1 cellular context compared by ENCODE assay signal in the genomic region with DNA sequence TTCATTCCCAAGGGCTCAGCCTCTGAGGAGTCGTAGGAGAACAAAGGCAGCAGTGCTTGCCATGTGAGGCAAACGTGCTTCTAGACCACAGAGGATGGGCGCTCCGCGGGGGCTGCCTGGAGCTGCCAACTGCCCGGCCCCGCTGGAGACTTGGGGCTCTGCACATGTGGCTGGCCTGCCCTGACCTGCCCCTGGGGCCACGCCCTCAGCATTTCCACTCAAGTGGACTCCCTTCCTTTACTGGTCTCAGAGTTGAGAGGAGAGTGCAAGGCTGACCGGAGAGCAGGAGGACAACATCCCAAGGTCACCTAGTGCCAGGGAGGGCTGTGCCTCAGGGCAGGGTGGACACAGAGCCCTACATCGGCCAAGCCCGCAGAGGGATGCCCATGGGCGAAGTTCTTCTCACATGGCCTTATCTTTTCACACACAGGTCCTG.
TF ChIP-seq lines count a peak whose summit lies in the region.

No MANE protein-coding gene starts in this region.

TF ChIP-seq in IMR-90, 13 proteins besides CTCF, POLR2A, EP300 and RAD21:
- TF ChIP-seq SMC3 (IDR thresholded peaks at IDR 0.05; ENCODE audit: low read depth, low read length) = no peak
- no peak for TF ChIP-seq MXI1 (IDR thresholded peaks at IDR 0.05; ENCODE audit: borderline replicate concordance, low read depth, low read length)
- TF ChIP-seq MAZ (IDR thresholded peaks at IDR 0.05; ENCODE audit: borderline replicate concordance, low read depth, low read length) = no peak
- TF ChIP-seq BHLHE40 (IDR thresholded peaks at IDR 0.05; ENCODE audit: low read depth, low read length) = no peak
- TF ChIP-seq CEBPB (IDR thresholded peaks at IDR 0.05; ENCODE audit: low read depth, low read length) = no peak
- TF ChIP-seq CHD1 (IDR thresholded peaks at IDR 0.05; ENCODE audit: low read depth, low read length) = no peak
- TF ChIP-seq, protein P1, sequence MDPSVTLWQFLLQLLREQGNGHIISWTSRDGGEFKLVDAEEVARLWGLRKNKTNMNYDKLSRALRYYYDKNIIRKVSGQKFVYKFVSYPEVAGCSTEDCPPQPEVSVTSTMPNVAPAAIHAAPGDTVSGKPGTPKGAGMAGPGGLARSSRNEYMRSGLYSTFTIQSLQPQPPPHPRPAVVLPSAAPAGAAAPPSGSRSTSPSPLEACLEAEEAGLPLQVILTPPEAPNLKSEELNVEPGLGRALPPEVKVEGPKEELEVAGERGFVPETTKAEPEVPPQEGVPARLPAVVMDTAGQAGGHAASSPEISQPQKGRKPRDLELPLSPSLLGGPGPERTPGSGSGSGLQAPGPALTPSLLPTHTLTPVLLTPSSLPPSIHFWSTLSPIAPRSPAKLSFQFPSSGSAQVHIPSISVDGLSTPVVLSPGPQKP (IDR thresholded peaks at IDR 0.05; ENCODE audit: borderline replicate concordance, low read depth, low read length) = no peak
- TF ChIP-seq MAFK (IDR thresholded peaks at IDR 0.05; ENCODE audit: low read depth, low read length) = no peak
- TF ChIP-seq RFX5 (IDR thresholded peaks at IDR 0.05; ENCODE audit: low read depth, low read length) = no peak
- TF ChIP-seq NFE2L2 (IDR thresholded peaks at IDR 0.05; ENCODE audit: low read depth, low read length) = no peak
TF ChIP-seq in IMR-90: peak in this region for 0.
